In the genomic region with DNA sequence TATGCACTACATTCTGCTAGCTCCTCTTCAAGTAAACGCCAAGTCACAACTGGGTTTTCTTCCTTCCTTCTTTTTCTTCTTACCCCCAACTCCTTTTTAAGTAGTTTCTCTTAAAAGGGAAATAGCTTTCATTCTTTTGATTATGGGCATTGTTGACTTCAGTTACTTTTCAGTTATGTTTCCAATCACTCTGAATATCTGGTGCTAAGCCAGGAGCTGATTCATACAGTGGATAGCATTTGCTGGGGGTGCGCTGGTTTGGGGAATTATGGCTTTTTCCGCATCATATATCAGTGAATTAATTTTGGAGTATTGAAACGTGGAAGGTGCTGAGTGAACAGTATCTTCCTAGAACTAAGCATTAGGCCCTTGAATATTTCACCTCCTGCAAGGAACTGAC, we compare ENCODE assay signal across 33 cellular contexts. TPM values are rescaled to one million over a fixed set of nuclear protein-coding genes. Genes with fewer than 3 reads are reported as not detected.
DNase-seq lines count a peak whose midpoint lies in the region; ATAC-seq and TF ChIP-seq lines count a peak whose summit lies in the region.
"Had no signal": no experiment of that assay in that cellular context is flagged by ENCODE, and none has a peak within 500 bp of the region (broad histone marks: within the 10 kb centered on the region; RNA-seq: fewer than 3 reads in every experiment).

No MANE protein-coding gene starts in this region.

- no peaks in the 10 kb centered on the region for H3K4me1 Mint-ChIP-seq in activated CD4-positive, alpha-beta T cell treated with anti-CD3 and anti-CD28 coated beads for 36 hours
- no peaks in the 10 kb centered on the region for H3K4me1 Mint-ChIP-seq in activated CD4-positive, alpha-beta T cell treated with anti-CD3 and anti-CD28 coated beads, Interleukin-2, amount 10 ng/mL, durations not matched to agents 24 days and 14 days
- H3K4me1 Mint-ChIP-seq in WTC11 = no peaks in the 10 kb centered on the region
- H3K4me1 Mint-ChIP-seq: neural progenitor cell had no signal

- peak overlapping the region; percentile 38 for H3K27ac Mint-ChIP-seq in activated CD4-positive, alpha-beta T cell treated with anti-CD3 and anti-CD28 coated beads for 36 hours
- H3K27ac Mint-ChIP-seq in activated CD4-positive, alpha-beta T cell treated with anti-CD3 and anti-CD28 coated beads, Interleukin-2, amount 10 ng/mL, durations not matched to agents 24 days and 14 days = no peak overlapping the region
- 0 out of 2 replicates have a peak overlapping the region, but pooled peaks have one; percentile 9 for H3K27ac Mint-ChIP-seq in WTC11
- H3K27ac Mint-ChIP-seq: CD4-positive, alpha-beta T cell; neural progenitor cell had no signal

- ATAC-seq in activated CD4-positive, alpha-beta T cell treated with anti-CD3 and anti-CD28 coated beads for 36 hours = no peak
- ATAC-seq in WTC11 = no peak
- ATAC-seq: HepG2, left lobe of liver, pancreas had no signal

- H3K27me3 Mint-ChIP-seq in activated CD4-positive, alpha-beta T cell treated with anti-CD3 and anti-CD28 coated beads for 36 hours = no peaks in the 10 kb centered on the region
- no peaks in the 10 kb centered on the region for H3K27me3 Mint-ChIP-seq in activated CD4-positive, alpha-beta T cell treated with anti-CD3 and anti-CD28 coated beads, Interleukin-2, amount 10 ng/mL, durations not matched to agents 24 days and 14 days
- no peaks in the 10 kb centered on the region for H3K27me3 Mint-ChIP-seq in WTC11 (ENCODE audit: low read depth)
- H3K27me3 Mint-ChIP-seq: CD4-positive, alpha-beta T cell; stimulated activated naive CD8-positive, alpha-beta T cell treated with anti-CD3 and anti-CD28 coated beads, Interleukin-15, Interleukin-2, amounts not matched to agents 100 ng/mL and 50 ng/mL, for 24 hours had no signal

- H3K4me3 Mint-ChIP-seq in activated CD4-positive, alpha-beta T cell treated with anti-CD3 and anti-CD28 coated beads for 36 hours = no peak overlapping the region
- H3K4me3 Mint-ChIP-seq in activated CD4-positive, alpha-beta T cell treated with anti-CD3 and anti-CD28 coated beads, Interleukin-2, amount 10 ng/mL, durations not matched to agents 24 days and 14 days = no peak overlapping the region
- no peak overlapping the region for H3K4me3 Mint-ChIP-seq in WTC11
- H3K4me3 Mint-ChIP-seq: CD4-positive, alpha-beta T cell; neural progenitor cell; stimulated activated naive CD8-positive, alpha-beta T cell treated with anti-CD3 and anti-CD28 coated beads, Interleukin-15, Interleukin-2, amounts not matched to agents 100 ng/mL and 50 ng/mL, for 24 hours had no signal

- CTCF ChIA-PET in activated CD4-positive, alpha-beta T cell treated with anti-CD3 and anti-CD28 coated beads for 36 hours (lab: Charles Lee) = interaction anchor here (0.8 to 1.2 kb wide), 2 partner anchors 19 to 38 kb away, joined by 3 read pairs; no protein-coding TSS in a partner anchor
- CTCF ChIA-PET in WTC11 (lab: Charles Lee) = interaction anchor here (1.1 kb wide), 1 partner anchor 36 kb away, joined by 3 read pairs; no protein-coding TSS in a partner anchor

- POLR2A ChIA-PET in activated CD4-positive, alpha-beta T cell treated with anti-CD3 and anti-CD28 coated beads for 36 hours (lab: Charles Lee) = no interaction called here
- POLR2A ChIA-PET in WTC11 (lab: Charles Lee) = no interaction called here

- no peaks in the 10 kb centered on the region for H3K9me3 Mint-ChIP-seq in activated CD4-positive, alpha-beta T cell treated with anti-CD3 and anti-CD28 coated beads for 36 hours (ENCODE audit: low read depth)
- no peaks in the 10 kb centered on the region for H3K9me3 Mint-ChIP-seq in activated CD4-positive, alpha-beta T cell treated with anti-CD3 and anti-CD28 coated beads, Interleukin-2, amount 10 ng/mL, durations not matched to agents 24 days and 14 days
- H3K9me3 Mint-ChIP-seq in WTC11 = no peaks in the 10 kb centered on the region
- H3K9me3 Mint-ChIP-seq: CD4-positive, alpha-beta T cell; neural progenitor cell; stimulated activated naive CD8-positive, alpha-beta T cell treated with anti-CD3 and anti-CD28 coated beads, Interleukin-15, Interleukin-2, amounts not matched to agents 100 ng/mL and 50 ng/mL, for 24 hours had no signal

- TF ChIP-seq CTCF in WTC11 (IDR thresholded peaks at IDR 0.05) = no peak

- intact Hi-C loops in activated CD4-positive, alpha-beta T cell treated with anti-CD3 and anti-CD28 coated beads for 36 hours (cut with DNase I, micrococcal nuclease) = no loop called here
- intact Hi-C loops in activated CD4-positive, alpha-beta T cell treated with anti-CD3 and anti-CD28 coated beads, Interleukin-2, amount 10 ng/mL, durations not matched to agents 24 days and 14 days (cut with micrococcal nuclease) = no loop called here

- DNase-seq in activated CD4-positive, alpha-beta T cell treated with anti-CD3 and anti-CD28 coated beads for 36 hours = no peak
- no peak for DNase-seq in activated CD4-positive, alpha-beta T cell treated with anti-CD3 and anti-CD28 coated beads, Interleukin-2, amount 10 ng/mL, durations not matched to agents 24 days and 14 days
- DNase-seq in GM03348 (ENCODE audit: low spot score) (peak; percentile 7), WTC11 (ENCODE audit: low spot score) (no peak), iris pigment epithelial cell (ENCODE audit: low read depth) (peak; percentile 42), GM19240 (ENCODE audit: insufficient read length, low spot score) (no peak), C1 segment of cervical spinal cord (lab: John Stamatoyannopoulos, UW) (no peak), globus pallidus (ENCODE audit: low spot score) (no peak)
- DNase-seq: 8988T; activated CD4-positive, alpha-beta T cell treated with anti-CD3 and anti-CD28 coated beads for 4 hours; activated naive CD4-positive, alpha-beta T cell; activated T-cell treated with anti-CD3 and anti-CD28 coated beads, Interleukin-2, amount 50 U/mL, for 1 hour; amniotic stem cell; brain microvascular endothelial cell; CD4-positive, alpha-beta T cell; DMS 273 treated with DMSO at 0.1 percent for 48 hours; dorsolateral prefrontal cortex; glutamatergic neuron; HCEC 1CT; Kasumi-1; mesendoderm; NCI-H1436; NCI-H226; pancreas; PC-9; small intestine; stimulated activated CD4-positive, alpha-beta T cell treated with anti-CD3 and anti-CD28 coated beads, Interleukin-2, amount 100 ng/mL, for 24 hours; testis had no signal

- H3K36me3 Mint-ChIP-seq in activated CD4-positive, alpha-beta T cell treated with anti-CD3 and anti-CD28 coated beads for 36 hours (ENCODE audit: low read depth) = peaks cover 33% of the 10 kb centered on the region
- peaks cover 55% of the 10 kb centered on the region for H3K36me3 Mint-ChIP-seq in activated CD4-positive, alpha-beta T cell treated with anti-CD3 and anti-CD28 coated beads, Interleukin-2, amount 10 ng/mL, durations not matched to agents 24 days and 14 days (ENCODE audit: low read depth)
- peaks cover 22% of the 10 kb centered on the region for H3K36me3 Mint-ChIP-seq in WTC11

TF ChIP-seq in WTC11, 78 proteins besides CTCF, POLR2A, EP300 and RAD21 (continues in another document):
- TF ChIP-seq TEAD1 (CRISPR knock-in tag; IDR thresholded peaks at IDR 0.05) (no peak), NR1H2 (CRISPR knock-in tag; IDR thresholded peaks at IDR 0.05) (no peak), JAZF1 (CRISPR knock-in tag; IDR thresholded peaks at IDR 0.05) (no peak), ZNF396 (CRISPR knock-in tag; IDR thresholded peaks at IDR 0.05; ENCODE audit: borderline replicate concordance) (no peak), HMGA2 (CRISPR knock-in tag; IDR thresholded peaks at IDR 0.05) (no peak), TCF7 (CRISPR knock-in tag; IDR thresholded peaks at IDR 0.05; ENCODE audit: low read depth) (no peak), JUN (CRISPR knock-in tag; IDR thresholded peaks at IDR 0.05) (no peak)
- TF ChIP-seq, protein P1, sequence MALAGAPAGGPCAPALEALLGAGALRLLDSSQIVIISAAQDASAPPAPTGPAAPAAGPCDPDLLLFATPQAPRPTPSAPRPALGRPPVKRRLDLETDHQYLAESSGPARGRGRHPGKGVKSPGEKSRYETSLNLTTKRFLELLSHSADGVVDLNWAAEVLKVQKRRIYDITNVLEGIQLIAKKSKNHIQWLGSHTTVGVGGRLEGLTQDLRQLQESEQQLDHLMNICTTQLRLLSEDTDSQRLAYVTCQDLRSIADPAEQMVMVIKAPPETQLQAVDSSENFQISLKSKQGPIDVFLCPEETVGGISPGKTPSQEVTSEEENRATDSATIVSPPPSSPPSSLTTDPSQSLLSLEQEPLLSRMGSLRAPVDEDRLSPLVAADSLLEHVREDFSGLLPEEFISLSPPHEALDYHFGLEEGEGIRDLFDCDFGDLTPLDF (CRISPR knock-in tag; IDR thresholded peaks at IDR 0.05) = no peak
- TF ChIP-seq, protein P2, sequence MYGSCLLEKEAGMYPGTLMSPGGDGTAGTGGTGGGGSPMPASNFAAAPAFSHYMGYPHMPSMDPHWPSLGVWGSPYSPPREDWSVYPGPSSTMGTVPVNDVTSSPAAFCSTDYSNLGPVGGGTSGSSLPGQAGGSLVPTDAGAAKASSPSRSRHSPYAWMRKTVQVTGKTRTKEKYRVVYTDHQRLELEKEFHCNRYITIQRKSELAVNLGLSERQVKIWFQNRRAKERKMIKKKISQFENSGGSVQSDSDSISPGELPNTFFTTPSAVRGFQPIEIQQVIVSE (CRISPR knock-in tag; IDR thresholded peaks at IDR 0.05; ENCODE audit: borderline replicate concordance) = no peak

RNA-seq across cellular contexts. Expression of a gene that starts 38.5 kb away (rescaled TPM):
- under 1 TPM in 1 of 2 experiments, not detected in 1; 0.05 TPM for total RNA-seq in activated CD4-positive, alpha-beta T cell treated with anti-CD3 and anti-CD28 coated beads for 36 hours
- total RNA-seq in activated CD4-positive, alpha-beta T cell treated with anti-CD3 and anti-CD28 coated beads, Interleukin-2, amount 10 ng/mL, durations not matched to agents 24 days and 14 days = not detected in 2 replicates
- total RNA-seq in WTC11 (2021) = not detected in 3 replicates
- total RNA-seq: CD4-positive, alpha-beta T cell; HepG2; PC-9; T-helper 2 cell treated with Interferon-gamma antibody and Interleukin-4, amounts not matched to agents 100 ng/mL and 5 ng/mL, for 36 hours had no signal

Comparison
In these comparisons a context has a peak if more than half of its experiments do, and no peak if none do; other contexts are left out.
1. DNase-seq: peak in GM03348 (single experiment) and iris pigment epithelial cell (single experiment); none in activated CD4-positive, alpha-beta T cell treated with anti-CD3 and anti-CD28 coated beads for 36 hours (single experiment), activated CD4-positive, alpha-beta T cell treated with anti-CD3 and anti-CD28 coated beads, Interleukin-2, amount 10 ng/mL, durations not matched to agents 24 days and 14 days (single experiment), WTC11 (single experiment), GM19240 (single experiment), C1 segment of cervical spinal cord (0 of 14) and globus pallidus (single experiment).